In the genomic region with DNA sequence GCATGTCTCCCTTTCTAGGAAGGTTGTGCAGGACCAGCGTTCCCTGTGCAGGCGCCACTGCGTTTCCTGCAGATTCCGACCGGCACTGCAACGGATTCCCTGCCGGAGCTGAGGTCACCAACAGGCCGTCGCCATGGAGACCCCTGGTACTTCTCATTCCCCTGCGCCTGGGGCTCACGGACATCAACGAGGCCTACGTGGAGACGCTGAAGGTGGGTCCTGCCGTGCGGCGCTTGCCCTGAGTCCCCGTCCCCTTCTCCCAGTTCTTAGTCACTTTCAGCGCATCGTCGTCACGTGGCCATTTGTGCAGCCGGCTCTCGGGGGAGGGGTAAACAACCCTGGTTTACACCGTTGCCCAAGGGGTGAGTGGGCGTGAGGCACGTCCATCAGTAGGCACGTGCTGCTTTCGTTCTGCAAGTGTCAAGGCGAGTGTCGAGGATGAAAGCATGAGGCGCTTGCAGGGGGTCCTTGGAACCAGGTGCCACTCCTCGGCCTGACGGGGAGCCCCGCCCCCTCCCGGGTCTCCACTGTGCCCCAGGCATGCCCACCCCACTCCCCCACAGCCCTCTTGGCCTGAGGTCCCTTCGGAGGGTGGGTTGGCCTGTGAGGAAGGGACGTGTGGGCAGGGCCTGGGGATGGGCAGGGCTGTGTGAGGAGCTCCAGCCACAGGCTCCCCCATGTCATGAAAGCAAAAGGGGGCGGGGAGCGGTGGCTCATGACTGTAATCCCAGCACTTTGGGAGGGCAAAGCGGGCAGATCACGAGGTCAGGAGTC, we compare ENCODE assay signal across 13 cellular contexts. TPM values are rescaled to one million over a fixed set of nuclear protein-coding genes. Genes with fewer than 3 reads are reported as not detected.
DNase-seq lines count a peak whose midpoint lies in the region; ATAC-seq and TF ChIP-seq lines count a peak whose summit lies in the region.
"Had no signal": no experiment of that assay in that cellular context is flagged by ENCODE, and none has a peak within 500 bp of the region (broad histone marks: within the 10 kb centered on the region; RNA-seq: fewer than 3 reads in every experiment).

No MANE protein-coding gene starts in this region.

- H3K9me3 ChIP-seq in left ventricle myocardium inferior (replicated peaks), result no peaks in the 10 kb centered on the region

- no peak overlapping the region for H3K4me3 ChIP-seq in left ventricle myocardium inferior

- H3K36me3 ChIP-seq in left ventricle myocardium inferior, result peaks cover 62% of the 10 kb centered on the region

- no peak for TF ChIP-seq CTCF in left ventricle myocardium inferior (IDR thresholded peaks at IDR 0.05; ENCODE audit: borderline replicate concordance)

- DNase-seq in Right ventricle myocardium superior (peak; percentile 26), left ventricle myocardium inferior (no peak), iris pigment epithelial cell (ENCODE audit: low read depth) (peak; percentile 51), HuH-7.5 (ENCODE audit: low spot score) (no peak)
- DNase-seq: activated naive CD8-positive, alpha-beta T cell treated with anti-CD3 and anti-CD28 coated beads, Interleukin-2, amount 50 U/mL, for 24 hours; Kasumi-1; NCI-H1694 treated with DMSO at 0.1 percent for 48 hours; NCI-H748 treated with DMSO at 0.1 percent for 48 hours; stimulated activated CD4-positive, alpha-beta T cell treated with anti-CD3 and anti-CD28 coated beads, Interleukin-12 subunit alpha, Interleukin-12 subunit beta, amount 100 ng/mL, for 4 hours had no signal

- no peak overlapping the region for H3K27ac ChIP-seq in left ventricle myocardium inferior (replicated peaks)
- peak overlapping the region; percentile 54 for H3K27ac ChIP-seq in temporal lobe (ENCODE audit: low read depth, low read length)
- H3K27ac ChIP-seq: HL-60, parathyroid adenoma had no signal

- intact Hi-C loops in Right ventricle myocardium superior (cut with DNase I) (no loop called here), left ventricle myocardium inferior (cut with micrococcal nuclease) (no loop called here)

- no peaks in the 10 kb centered on the region for H3K4me1 ChIP-seq in left ventricle myocardium inferior
- H3K4me1 ChIP-seq: parathyroid adenoma had no signal

- no peak for ATAC-seq in Right ventricle myocardium superior (ENCODE audit: poor library complexity)
- ATAC-seq in HG02970 (IDR thresholded peaks at IDR 0.05; ENCODE audit: low FRiP score, unreplicated experiment), result no peak
- ATAC-seq: activated naive CD8-positive, alpha-beta T cell treated with anti-CD3 and anti-CD28 coated beads, Interleukin-2, amount 50 U/mL, for 24 hours had no signal

- H3K27me3 ChIP-seq in left ventricle myocardium inferior (ENCODE audit: low read depth), result no peaks in the 10 kb centered on the region

RNA-seq across cellular contexts. Expression of a gene that starts 19.8 kb away (rescaled TPM):
- total RNA-seq in Right ventricle myocardium superior (9.4 TPM), left ventricle myocardium inferior (10.6 TPM), temporal lobe (9.6 TPM)

RNA-seq across cellular contexts. Expression of a gene that starts 29.3 kb away (rescaled TPM):
- total RNA-seq in Right ventricle myocardium superior (41.3 TPM), left ventricle myocardium inferior (39.9 TPM), temporal lobe (38.4 TPM)

RNA-seq across cellular contexts. Expression of a gene that starts 29.9 kb away (rescaled TPM):
- 82.9 TPM for total RNA-seq in Right ventricle myocardium superior
- 68.8 TPM for total RNA-seq in left ventricle myocardium inferior
- 12.0 TPM for total RNA-seq in temporal lobe

RNA-seq across cellular contexts. Expression of a gene that starts 35.0 kb away (rescaled TPM):
- total RNA-seq in Right ventricle myocardium superior (18.0 TPM), left ventricle myocardium inferior (20.0 TPM), temporal lobe (19.7 TPM)

Comparison
In these comparisons a context has a peak if more than half of its experiments do, and no peak if none do; other contexts are left out.
1. DNase-seq: peak in Right ventricle myocardium superior (single experiment) and iris pigment epithelial cell (single experiment); none in left ventricle myocardium inferior (single experiment) and HuH-7.5 (single experiment).